ENCODE assay signal across 2 cellular contexts in the genomic region with DNA sequence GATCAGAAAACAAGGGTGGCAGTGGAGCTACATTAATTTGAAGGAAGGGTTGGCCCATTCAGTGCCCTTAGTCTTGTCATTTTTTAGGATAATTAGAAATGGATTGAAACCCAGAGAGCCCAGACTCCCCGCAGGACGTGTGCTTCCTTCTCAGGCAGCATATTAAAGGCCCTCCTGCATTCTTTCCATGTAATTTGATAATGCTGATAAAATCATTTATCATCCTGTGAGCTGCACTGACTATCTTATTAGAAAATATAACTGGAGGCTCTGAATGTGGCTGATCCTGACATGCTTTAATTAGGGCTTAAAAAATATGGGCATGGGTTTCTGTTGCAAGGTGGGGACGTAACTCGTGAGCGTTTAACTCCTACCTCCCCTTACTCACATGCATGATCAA.
TF ChIP-seq lines count a peak whose summit lies in the region.

No MANE protein-coding gene starts in this region.

TF ChIP-seq in A549, 52 proteins besides CTCF, POLR2A, EP300 and RAD21:
- TF ChIP-seq ZC3H11A (IDR thresholded peaks at IDR 0.05), result no peak
- TF ChIP-seq HOXB13 (CRISPR knock-in tag; IDR thresholded peaks at IDR 0.05; ENCODE audit: low read depth), result no peak
- no peak for TF ChIP-seq ELK1 (IDR thresholded peaks at IDR 0.05; ENCODE audit: low read depth, low read length)
- no peak for TF ChIP-seq KDM5A (IDR thresholded peaks at IDR 0.05)
- no peak for TF ChIP-seq TFCP2L1 (CRISPR knock-in tag; IDR thresholded peaks at IDR 0.05)
- TF ChIP-seq CBX8 (IDR thresholded peaks at IDR 0.05), result no peak
- TF ChIP-seq EHMT2 (IDR thresholded peaks at IDR 0.05; ENCODE audit: low read depth), result no peak
- TF ChIP-seq KDM1A (IDR thresholded peaks at IDR 0.05; ENCODE audit: low read depth), result no peak
- no peak for TF ChIP-seq HOXA7 (CRISPR knock-in tag; IDR thresholded peaks at IDR 0.05)
- TF ChIP-seq ZFP36 (IDR thresholded peaks at IDR 0.05; ENCODE audit: borderline replicate concordance, partially characterized antibody), result no peak
- no peak for TF ChIP-seq JUNB (IDR thresholded peaks at IDR 0.05)
- TF ChIP-seq NPAS2 (CRISPR knock-in tag; IDR thresholded peaks at IDR 0.05; ENCODE audit: borderline replicate concordance), result no peak
- TF ChIP-seq HOXB5 (CRISPR knock-in tag; IDR thresholded peaks at IDR 0.05), result no peak
- TF ChIP-seq PBX3 (IDR thresholded peaks at IDR 0.05), result no peak
- no peak for TF ChIP-seq EHF (CRISPR knock-in tag; IDR thresholded peaks at IDR 0.05)
- no peak for TF ChIP-seq MYC (IDR thresholded peaks at IDR 0.05; ENCODE audit: borderline replicate concordance, low read length)
- no peak for TF ChIP-seq SMC3 (IDR thresholded peaks at IDR 0.05)
- TF ChIP-seq BCL3 (IDR thresholded peaks at IDR 0.05), result no peak

TF ChIP-seq in GM23338, 12 proteins besides CTCF, POLR2A, EP300 and RAD21:
- TF ChIP-seq, protein P1, sequence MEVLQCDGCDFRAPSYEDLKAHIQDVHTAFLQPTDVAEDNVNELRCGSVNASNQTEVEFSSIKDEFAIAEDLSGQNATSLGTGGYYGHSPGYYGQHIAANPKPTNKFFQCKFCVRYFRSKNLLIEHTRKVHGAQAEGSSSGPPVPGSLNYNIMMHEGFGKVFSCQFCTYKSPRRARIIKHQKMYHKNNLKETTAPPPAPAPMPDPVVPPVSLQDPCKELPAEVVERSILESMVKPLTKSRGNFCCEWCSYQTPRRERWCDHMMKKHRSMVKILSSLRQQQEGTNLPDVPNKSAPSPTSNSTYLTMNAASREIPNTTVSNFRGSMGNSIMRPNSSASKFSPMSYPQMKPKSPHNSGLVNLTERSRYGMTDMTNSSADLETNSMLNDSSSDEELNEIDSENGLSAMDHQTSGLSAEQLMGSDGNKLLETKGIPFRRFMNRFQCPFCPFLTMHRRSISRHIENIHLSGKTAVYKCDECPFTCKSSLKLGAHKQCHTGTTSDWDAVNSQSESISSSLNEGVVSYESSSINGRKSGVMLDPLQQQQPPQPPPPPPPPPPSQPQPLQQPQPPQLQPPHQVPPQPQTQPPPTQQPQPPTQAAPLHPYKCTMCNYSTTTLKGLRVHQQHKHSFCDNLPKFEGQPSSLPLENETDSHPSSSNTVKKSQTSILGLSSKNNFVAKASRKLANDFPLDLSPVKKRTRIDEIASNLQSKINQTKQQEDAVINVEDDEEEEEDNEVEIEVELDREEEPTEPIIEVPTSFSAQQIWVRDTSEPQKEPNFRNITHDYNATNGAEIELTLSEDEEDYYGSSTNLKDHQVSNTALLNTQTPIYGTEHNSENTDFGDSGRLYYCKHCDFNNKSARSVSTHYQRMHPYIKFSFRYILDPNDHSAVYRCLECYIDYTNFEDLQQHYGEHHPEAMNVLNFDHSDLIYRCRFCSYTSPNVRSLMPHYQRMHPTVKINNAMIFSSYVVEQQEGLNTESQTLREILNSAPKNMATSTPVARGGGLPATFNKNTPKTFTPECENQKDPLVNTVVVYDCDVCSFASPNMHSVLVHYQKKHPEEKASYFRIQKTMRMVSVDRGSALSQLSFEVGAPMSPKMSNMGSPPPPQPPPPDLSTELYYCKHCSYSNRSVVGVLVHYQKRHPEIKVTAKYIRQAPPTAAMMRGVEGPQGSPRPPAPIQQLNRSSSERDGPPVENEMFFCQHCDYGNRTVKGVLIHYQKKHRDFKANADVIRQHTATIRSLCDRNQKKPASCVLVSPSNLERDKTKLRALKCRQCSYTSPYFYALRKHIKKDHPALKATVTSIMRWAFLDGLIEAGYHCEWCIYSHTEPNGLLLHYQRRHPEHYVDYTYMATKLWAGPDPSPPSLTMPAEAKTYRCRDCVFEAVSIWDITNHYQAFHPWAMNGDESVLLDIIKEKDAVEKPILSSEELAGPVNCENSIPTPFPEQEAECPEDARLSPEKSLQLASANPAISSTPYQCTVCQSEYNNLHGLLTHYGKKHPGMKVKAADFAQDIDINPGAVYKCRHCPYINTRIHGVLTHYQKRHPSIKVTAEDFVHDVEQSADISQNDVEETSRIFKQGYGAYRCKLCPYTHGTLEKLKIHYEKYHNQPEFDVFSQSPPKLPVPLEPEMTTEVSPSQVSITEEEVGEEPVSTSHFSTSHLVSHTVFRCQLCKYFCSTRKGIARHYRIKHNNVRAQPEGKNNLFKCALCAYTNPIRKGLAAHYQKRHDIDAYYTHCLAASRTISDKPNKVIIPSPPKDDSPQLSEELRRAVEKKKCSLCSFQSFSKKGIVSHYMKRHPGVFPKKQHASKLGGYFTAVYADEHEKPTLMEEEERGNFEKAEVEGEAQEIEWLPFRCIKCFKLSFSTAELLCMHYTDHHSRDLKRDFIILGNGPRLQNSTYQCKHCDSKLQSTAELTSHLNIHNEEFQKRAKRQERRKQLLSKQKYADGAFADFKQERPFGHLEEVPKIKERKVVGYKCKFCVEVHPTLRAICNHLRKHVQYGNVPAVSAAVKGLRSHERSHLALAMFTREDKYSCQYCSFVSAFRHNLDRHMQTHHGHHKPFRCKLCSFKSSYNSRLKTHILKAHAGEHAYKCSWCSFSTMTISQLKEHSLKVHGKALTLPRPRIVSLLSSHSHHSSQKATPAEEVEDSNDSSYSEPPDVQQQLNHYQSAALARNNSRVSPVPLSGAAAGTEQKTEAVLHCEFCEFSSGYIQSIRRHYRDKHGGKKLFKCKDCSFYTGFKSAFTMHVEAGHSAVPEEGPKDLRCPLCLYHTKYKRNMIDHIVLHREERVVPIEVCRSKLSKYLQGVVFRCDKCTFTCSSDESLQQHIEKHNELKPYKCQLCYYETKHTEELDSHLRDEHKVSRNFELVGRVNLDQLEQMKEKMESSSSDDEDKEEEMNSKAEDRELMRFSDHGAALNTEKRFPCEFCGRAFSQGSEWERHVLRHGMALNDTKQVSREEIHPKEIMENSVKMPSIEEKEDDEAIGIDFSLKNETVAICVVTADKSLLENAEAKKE (CRISPR knock-in tag; IDR thresholded peaks at IDR 0.05), result no peak
- no peak for TF ChIP-seq EZH2phosphoT487 (IDR thresholded peaks at IDR 0.05; ENCODE audit: unreplicated experiment)
- TF ChIP-seq POLR2AphosphoS5 (IDR thresholded peaks at IDR 0.05; ENCODE audit: low read depth), result no peak
- TF ChIP-seq ETS1 (IDR thresholded peaks at IDR 0.05), result no peak
- TF ChIP-seq ZNF114 (CRISPR knock-in tag; IDR thresholded peaks at IDR 0.05), result no peak
- TF ChIP-seq STAT1 (IDR thresholded peaks at IDR 0.05; ENCODE audit: unreplicated experiment), result no peak
- no peak for TF ChIP-seq JUNB (IDR thresholded peaks at IDR 0.05; ENCODE audit: unreplicated experiment)
- TF ChIP-seq REST (IDR thresholded peaks at IDR 0.05; ENCODE audit: unreplicated experiment), result no peak
- TF ChIP-seq ZNF331 (CRISPR knock-in tag; IDR thresholded peaks at IDR 0.05; ENCODE audit: low read depth), result no peak
- no peak for TF ChIP-seq EZH2 (IDR thresholded peaks at IDR 0.05; ENCODE audit: low read depth, unreplicated experiment)
- no peak for TF ChIP-seq NANOG (IDR thresholded peaks at IDR 0.05; ENCODE audit: borderline replicate concordance)
- no peak for TF ChIP-seq CREB1 (CRISPR knock-in tag; IDR thresholded peaks at IDR 0.05; ENCODE audit: low read depth)
